1 cellular context compared by ENCODE assay signal in genomic region chr12:69359531-69360347, GRCh38.
A peak's percentile ranks its signal among the peaks of the same experiment; 100 is the strongest.
TF ChIP-seq lines count a peak whose summit lies in the region.

Gene YEATS4, plus strand, starts transcription at chr12:69359743. Its CDS starts 230 bp downstream, at chr12:69359973.

TF ChIP-seq in K562, 482 proteins besides CTCF, POLR2A, EP300 and RAD21 (continued from another document and continues in another):
- peak; percentile 34; the same call in 1 of the 2 replicates for TF ChIP-seq PKNOX1 (IDR thresholded peaks at IDR 0.05)
- TF ChIP-seq SNIP1 (IDR thresholded peaks at IDR 0.05; ENCODE audit: low read depth) = no peak
- TF ChIP-seq TOE1 (IDR thresholded peaks at IDR 0.05; ENCODE audit: borderline replicate concordance) = peak; percentile 49
- no peak for TF ChIP-seq TOE1 (CRISPR knock-in tag; IDR thresholded peaks at IDR 0.05; ENCODE audit: borderline replicate concordance, low read depth)
- no peak for TF ChIP-seq FOXK2 (conservative IDR thresholded peaks at IDR 0.05 in 1 of 2, IDR thresholded peaks at IDR 0.05 in 1 of 2; ENCODE audit: low read depth in 2 of 2)
- TF ChIP-seq STAG1 (CRISPR knock-in tag; IDR thresholded peaks at IDR 0.05; ENCODE audit: borderline replicate concordance) = no peak
- peak; percentile 79 for TF ChIP-seq ESRRA (IDR thresholded peaks at IDR 0.05; ENCODE audit: borderline replicate concordance, low read depth)
- TF ChIP-seq RB1 (IDR thresholded peaks at IDR 0.05; ENCODE audit: low read depth) = peak; percentile 98
- TF ChIP-seq SMAD2 (IDR thresholded peaks at IDR 0.05; ENCODE audit: low read depth, low read length) = no peak
- no peak for TF ChIP-seq PPARD (CRISPR knock-in tag; IDR thresholded peaks at IDR 0.05)
- no peak for TF ChIP-seq RCOR1 (IDR thresholded peaks at IDR 0.05; ENCODE audit: borderline replicate concordance in 1 of 2, low read depth in 2 of 2, low read length in 2 of 2)
- TF ChIP-seq CREBBP (IDR thresholded peaks at IDR 0.05; ENCODE audit: low read depth, low read length) = no peak
- TF ChIP-seq ZFX (CRISPR knock-in tag; IDR thresholded peaks at IDR 0.05) = peak; percentile 98
- TF ChIP-seq SAP30 (IDR thresholded peaks at IDR 0.05; ENCODE audit: borderline replicate concordance, insufficient read depth, low read depth, low read length, poor library complexity, severe bottlenecking) = peak; percentile 97
- no peak for TF ChIP-seq ZNF512 (tag; IDR thresholded peaks at IDR 0.05)
- TF ChIP-seq ZNF717 (CRISPR knock-in tag; IDR thresholded peaks at IDR 0.05) = peak; percentile 78; the same call in 1 of the 2 replicates
- TF ChIP-seq EGR1 (conservative IDR thresholded peaks at IDR 0.05) = peak; percentile 45; the same call in 1 of the 2 replicates
- TF ChIP-seq MYBL2 (IDR thresholded peaks at IDR 0.05; ENCODE audit: low read depth) = peak; percentile 95
- TF ChIP-seq MYBL2 (CRISPR knock-in tag; IDR thresholded peaks at IDR 0.05; ENCODE audit: borderline replicate concordance) = no peak
- no peak for TF ChIP-seq MEF2D (tag; conservative IDR thresholded peaks at IDR 0.05; ENCODE audit: low read depth)
- no peak for TF ChIP-seq HBP1 (CRISPR knock-in tag; IDR thresholded peaks at IDR 0.05)
- TF ChIP-seq NR1H2 (CRISPR knock-in tag; IDR thresholded peaks at IDR 0.05) = no peak
- TF ChIP-seq LEF1 (IDR thresholded peaks at IDR 0.05) = no peak
- TF ChIP-seq ELF4 (CRISPR knock-in tag; IDR thresholded peaks at IDR 0.05) = no peak
- TF ChIP-seq TCF3 (CRISPR knock-in tag; IDR thresholded peaks at IDR 0.05) = peak; percentile 12; the same call in 1 of the 2 replicates
- TF ChIP-seq TSC22D4 (tag; IDR thresholded peaks at IDR 0.05) = no peak
- TF ChIP-seq ZNF408 (CRISPR knock-in tag; IDR thresholded peaks at IDR 0.05; ENCODE audit: low read depth) = no peak
- TF ChIP-seq CREB3L1 (IDR thresholded peaks at IDR 0.05; ENCODE audit: borderline replicate concordance, low read depth) = peak; percentile 67
- peak; percentile 63 for TF ChIP-seq PML (IDR thresholded peaks at IDR 0.05; ENCODE audit: low read length)
- no peak for TF ChIP-seq CBX2 (IDR thresholded peaks at IDR 0.05; ENCODE audit: insufficient read depth, low read length, poor library complexity, severe bottlenecking)
- no peak for TF ChIP-seq ZNF561 (CRISPR knock-in tag; conservative IDR thresholded peaks at IDR 0.05)
- TF ChIP-seq STAT5A (IDR thresholded peaks at IDR 0.05; ENCODE audit: borderline replicate concordance, low read length) = no peak
- TF ChIP-seq ZNF184 (CRISPR knock-in tag; IDR thresholded peaks at IDR 0.05) = no peak
- TF ChIP-seq ZNF277 (CRISPR knock-in tag; IDR thresholded peaks at IDR 0.05; ENCODE audit: borderline replicate concordance) = no peak
- peak; percentile 79; the same call in 1 of the 2 replicates for TF ChIP-seq RERE (CRISPR knock-in tag; IDR thresholded peaks at IDR 0.05; ENCODE audit: borderline replicate concordance)
- no peak; the same call in 1 of the 2 replicates for TF ChIP-seq CBX1 (IDR thresholded peaks at IDR 0.05; ENCODE audit: low read depth)
- no peak for TF ChIP-seq TCF7 (IDR thresholded peaks at IDR 0.05; ENCODE audit: borderline replicate concordance)
- no peak for TF ChIP-seq ZNF79 (CRISPR knock-in tag; IDR thresholded peaks at IDR 0.05; ENCODE audit: low read depth)
- peak; percentile 68; the same call in 1 of the 2 replicates for TF ChIP-seq THAP7 (CRISPR knock-in tag; IDR thresholded peaks at IDR 0.05)
- TF ChIP-seq SMAD1 (IDR thresholded peaks at IDR 0.05; ENCODE audit: low read depth, low read length, partially characterized antibody) = peak; percentile 43
- peak; percentile 94 for TF ChIP-seq L3MBTL2 (IDR thresholded peaks at IDR 0.05)
- peak; percentile 81 for TF ChIP-seq TAF7 (tag; IDR thresholded peaks at IDR 0.05)
- TF ChIP-seq SMARCA4 (IDR thresholded peaks at IDR 0.05) = no peak
- no peak for TF ChIP-seq CLOCK (CRISPR knock-in tag; IDR thresholded peaks at IDR 0.05; ENCODE audit: borderline replicate concordance)
- peak; percentile 88 for TF ChIP-seq PHF8 (IDR thresholded peaks at IDR 0.05; ENCODE audit: borderline replicate concordance, low read length)
- TF ChIP-seq E2F4 (CRISPR knock-in tag; IDR thresholded peaks at IDR 0.05; ENCODE audit: low read depth) = peak; percentile 90
- TF ChIP-seq ETS1 (conservative IDR thresholded peaks at IDR 0.05; ENCODE audit: control insufficient read depth, low read depth, low read length) = peak; percentile 25
- TF ChIP-seq ZNF589 (CRISPR knock-in tag; IDR thresholded peaks at IDR 0.05; ENCODE audit: low read depth) = no peak
- TF ChIP-seq ADNP (tag; IDR thresholded peaks at IDR 0.05) = 0 out of 2 replicates have a peak, but pooled peaks have one; percentile 2
- TF ChIP-seq TRIM28 (IDR thresholded peaks at IDR 0.05) = no peak
